8 cellular contexts compared by ENCODE assay signal in genomic region chr1:237799762-237800474, GRCh38.
DNase-seq lines count a peak whose midpoint lies in the region; ATAC-seq, FAIRE-seq and TF ChIP-seq lines count a peak whose summit lies in the region.

No MANE protein-coding gene starts in this region.

- ATAC-seq in GM21515 (IDR thresholded peaks at IDR 0.05; ENCODE audit: unreplicated experiment): peak; percentile 98
- no peak for ATAC-seq in GM21619 (IDR thresholded peaks at IDR 0.05; ENCODE audit: unreplicated experiment)

- peak; percentile 57 for DNase-seq in NK-92 treated with Interleukin-12 subunit alpha and Interleukin-12 subunit beta, amount 100 ng/mL, for 24 hours (lab: John Stamatoyannopoulos, UW)
- DNase-seq in NK-92 (lab: John Stamatoyannopoulos, UW; ENCODE audit: unreplicated experiment): no peak
- DNase-seq in HL-60 (ENCODE audit: low read depth in 1 of 2, low spot score in 1 of 2): peak; percentile 36 to 69
- peak; percentile 64 for DNase-seq in RCC 7860 (ENCODE audit: low spot score)
- peak; percentile 8 to 51 for DNase-seq in cardiac fibroblast (ENCODE audit: low read depth in 2 of 2)
- peak; percentile 81 for DNase-seq in mucosa of gallbladder (ENCODE audit: low spot score)

- H3K27ac ChIP-seq in HL-60 (replicated peaks): no peak overlapping the region

- H3K27me3 ChIP-seq in HL-60 (ENCODE audit: insufficient read depth, poor library complexity, severe bottlenecking): no peaks in the 10 kb centered on the region

- FAIRE-seq in RCC 7860 (lab: Jason Lieb, UNC): peak; percentile 82

- TF ChIP-seq CTCF in HL-60 (IDR thresholded peaks at IDR 0.05; ENCODE audit: insufficient read depth, low read length): no peak
- TF ChIP-seq CTCF in cardiac fibroblast (IDR thresholded peaks at IDR 0.05; ENCODE audit: low read depth, low read length): no peak

- H3K4me3 ChIP-seq in HL-60 (replicated peaks; ENCODE audit: insufficient read depth, low read length) (no peak overlapping the region), cardiac fibroblast (replicated peaks in 1 of 2; ENCODE audit: low read depth in 2 of 2, low read length in 2 of 2) (no peak overlapping the region)
